Comparison of ENCODE assay signal across 8 cellular contexts in genomic region chrX:10156199-10157031, GRCh38. TPM values are rescaled to one million over a fixed set of nuclear protein-coding genes. Genes with fewer than 3 reads are reported as not detected.
A peak's percentile ranks its signal among the peaks of the same experiment; 100 is the strongest.
DNase-seq lines count a peak whose midpoint lies in the region; ATAC-seq, FAIRE-seq and TF ChIP-seq lines count a peak whose summit lies in the region.

TSS of gene CLCN4 (plus strand) at chrX:10156975. CDS start at chrX:10185033, 28,058 bp downstream.

- peak within 1 kb of the TSS; percentile 94 for H3K4me2 ChIP-seq in OCI-LY3 (ENCODE audit: low read length)
- peak within 1 kb of the TSS; percentile 80 for H3K4me2 ChIP-seq in HepG2 (ENCODE audit: low read depth, low read length)

- H3K9me3 ChIP-seq in OCI-LY3 (ENCODE audit: insufficient read depth, low read length), result no peaks in the 10 kb centered on the region
- H3K9me3 ChIP-seq in HepG2 (ENCODE audit: low read length), result no peaks in the 10 kb centered on the region

- TF ChIP-seq POLR2A in HepG2 (IDR thresholded peaks at IDR 0.05; ENCODE audit: insufficient read depth in 1 of 2, low read depth in 2 of 2, low read length in 2 of 2), result peak; percentile 74 to 76

- 6% methylated on average over 5 of the region's 27 CpGs for WGBS in HepG2 (ENCODE audit: low lambda C conversion rate)

- peak within 1 kb of the TSS; percentile 39 for H3K9ac ChIP-seq in OCI-LY3 (ENCODE audit: low read length)
- H3K9ac ChIP-seq in HepG2 (ENCODE audit: insufficient read depth, low read depth, low read length), result peak within 1 kb of the TSS; percentile 75

- TF ChIP-seq EP300 in HepG2 (IDR thresholded peaks at IDR 0.05; ENCODE audit: low read depth in 2 of 2, low read length in 2 of 2) (no peak), HepG2 (CRISPR knock-in tag; IDR thresholded peaks at IDR 0.05; ENCODE audit: borderline replicate concordance) (no peak)

- H2AFZ ChIP-seq in OCI-LY3 (ENCODE audit: low read depth, low read length), result peak within 1 kb of the TSS; percentile 92
- H2AFZ ChIP-seq in HepG2 (ENCODE audit: low read length), result peak within 1 kb of the TSS; percentile 83

- peaks cover 18% of the 10 kb centered on the region for H3K4me1 ChIP-seq in OCI-LY3 (ENCODE audit: low read length)
- peaks cover 30% of the 10 kb centered on the region for H3K4me1 ChIP-seq in HepG2 (ENCODE audit: insufficient read depth, low read length)

- TSS peak; percentile 88 for BruUV-seq in HepG2 (replicated peaks; lab: Mats Ljungman, UMichigan)

- TF ChIP-seq CTCF in OCI-LY3 (IDR thresholded peaks at IDR 0.05; ENCODE audit: low read depth, low read length) (no peak), HepG2 (CRISPR knock-in tag; IDR thresholded peaks at IDR 0.05) (no peak)

- H3K79me2 ChIP-seq in OCI-LY3 (ENCODE audit: low read length) (no peaks in the 10 kb centered on the region), HepG2 (ENCODE audit: insufficient read depth, low read length) (no peaks in the 10 kb centered on the region)

- peaks cover 53% of the 10 kb centered on the region for H3K27me3 ChIP-seq in OCI-LY3 (ENCODE audit: low read depth, low read length)
- no peaks in the 10 kb centered on the region for H3K27me3 ChIP-seq in HepG2 (ENCODE audit: control insufficient read depth in 1 of 2, insufficient read depth in 2 of 2, low read length in 2 of 2)

- H3K36me3 ChIP-seq in OCI-LY3 (replicated peaks; ENCODE audit: low read depth, low read length) (no peaks in the 10 kb centered on the region), HepG2 (replicated peaks in 1 of 2; ENCODE audit: control insufficient read depth in 1 of 2, insufficient read depth in 2 of 2, low read length in 2 of 2) (no peaks in the 10 kb centered on the region)

- peak; percentile 57 for DNase-seq in dermis blood vessel endothelial cell
- DNase-seq in HepG2 (ENCODE audit: low spot score), result peak; percentile 67
- DNase-seq in stromal cell of bone marrow (ENCODE audit: low read depth), result peak; percentile 26
- DNase-seq in NCI-H2171 (lab: John Stamatoyannopoulos, UW), result no peak
- DNase-seq in GM19238 (ENCODE audit: insufficient read length, low spot score), result no peak

- ATAC-seq in GM18870 (IDR thresholded peaks at IDR 0.05; ENCODE audit: unreplicated experiment), result peak; percentile 63
- peak; percentile 48 for ATAC-seq in HG03378 (IDR thresholded peaks at IDR 0.05; ENCODE audit: unreplicated experiment)
- ATAC-seq in HepG2, result peak; percentile 99

- intact Hi-C loops in HepG2 (cut with micrococcal nuclease; ENCODE audit: unreplicated experiment), result no loop called here

- H3K27ac ChIP-seq in OCI-LY3 (ENCODE audit: low read length), result no peak within 1 kb of the TSS
- H3K27ac ChIP-seq in HepG2 (ENCODE audit: extremely low read length, insufficient read depth, low read length), result peak within 1 kb of the TSS; percentile 85

- CTCF ChIA-PET in HepG2 (lab: Yijun Ruan, JAX; ENCODE audit: low intra/inter-chr PET ratio, low total read pairs), result interaction anchor here (2.4 kb wide), 1 partner anchor 37 kb away, joined by 11 read pairs; no protein-coding TSS in a partner anchor

- peak; percentile 65 for FAIRE-seq in HepG2 (lab: Jason Lieb, UNC)

- H3K4me3 ChIP-seq in OCI-LY3 (ENCODE audit: low read length) (peak within 1 kb of the TSS; percentile 77), HepG2 (replicated peaks in 1 of 3; ENCODE audit: insufficient read depth in 1 of 3, low read depth in 2 of 3, low read length in 3 of 3) (peak within 1 kb of the TSS; percentile 62 to 70 (median 66))

- in situ Hi-C loops in HepG2 (cut with HindIII; ENCODE audit: extremely low pct_ligation_motif_present, low pct_unique_long_range_greater_than_20kb), result no loop called here

- no peaks in the 10 kb centered on the region for H4K20me1 ChIP-seq in OCI-LY3 (ENCODE audit: insufficient read depth, low read length)
- no peaks in the 10 kb centered on the region for H4K20me1 ChIP-seq in HepG2 (ENCODE audit: insufficient read depth, low read length)

- no peak for TF ChIP-seq RAD21 in HepG2 (CRISPR knock-in tag; IDR thresholded peaks at IDR 0.05)

- POLR2A ChIA-PET in HepG2 (lab: Yijun Ruan, JAX), result interaction anchor here (0.6 to 1.6 kb wide), 5 partner anchors 13 to 836 kb away, joined by 3 to 15 read pairs (median 4); no protein-coding TSS in a partner anchor

TF ChIP-seq in HepG2, 621 proteins besides CTCF, POLR2A, EP300 and RAD21 (continues in another document):
- TF ChIP-seq ZNF30 (CRISPR knock-in tag; IDR thresholded peaks at IDR 0.05), result no peak
- TF ChIP-seq CBX1 (IDR thresholded peaks at IDR 0.05; ENCODE audit: low read depth), result no peak
- no peak for TF ChIP-seq ZNF317 (CRISPR knock-in tag; IDR thresholded peaks at IDR 0.05)
- TF ChIP-seq XBP1 (CRISPR knock-in tag; IDR thresholded peaks at IDR 0.05), result no peak
- TF ChIP-seq CAMTA2 (CRISPR knock-in tag; IDR thresholded peaks at IDR 0.05; ENCODE audit: borderline replicate concordance), result no peak
- TF ChIP-seq SMAD1 (CRISPR knock-in tag; IDR thresholded peaks at IDR 0.05; ENCODE audit: borderline replicate concordance, low read depth), result no peak
- peak; percentile 38; the same call in 1 of the 2 replicates for TF ChIP-seq ZNF770 (CRISPR knock-in tag; IDR thresholded peaks at IDR 0.05)
- TF ChIP-seq SALL1 (CRISPR knock-in tag; IDR thresholded peaks at IDR 0.05), result peak; percentile 48
- no peak for TF ChIP-seq GTF3A (CRISPR knock-in tag; conservative IDR thresholded peaks at IDR 0.05)
- no peak for TF ChIP-seq ZNF710 (CRISPR knock-in tag; IDR thresholded peaks at IDR 0.05; ENCODE audit: borderline replicate concordance)
- no peak for TF ChIP-seq RFXANK (CRISPR knock-in tag; IDR thresholded peaks at IDR 0.05)
- peak; percentile 44; the same call in 1 of the 2 replicates for TF ChIP-seq MED1 (CRISPR knock-in tag; IDR thresholded peaks at IDR 0.05)
- TF ChIP-seq GTF2F1 (IDR thresholded peaks at IDR 0.05; ENCODE audit: low read length), result no peak
- 0 out of 2 replicates have a peak, but pooled peaks have one; percentile 64 for TF ChIP-seq HNRNPL (IDR thresholded peaks at IDR 0.05; ENCODE audit: low read depth, low read length)

RNA-seq across cellular contexts. Expression of gene CLCN4, which starts in this region (rescaled TPM):
- total RNA-seq in dermis blood vessel endothelial cell (6.5 and 9.6 TPM in 2 replicates), HepG2 (2016; rRNA removed; fragmentation: Illumina TruSeq; extraction: Trizol) (2.5 and 2.6 TPM in 2 replicates)
- total RNA-seq in HepG2 (2016; cell fraction: cytosol; rRNA removed; fragmentation: Illumina TruSeq; extraction: Trizol; ENCODE audit: low read depth), result 0.53 and 0.81 TPM in 2 replicates
- 2.4 and 2.7 TPM in 2 replicates for total RNA-seq in HepG2 (2016; cell fraction: insoluble cytoplasmic fraction; rRNA removed; fragmentation: Illumina TruSeq; extraction: Trizol)
- total RNA-seq in HepG2 (2016; cell fraction: membrane; rRNA removed; fragmentation: Illumina TruSeq; extraction: Trizol), result 1.00 and 1.1 TPM in 2 replicates
- total RNA-seq in HepG2 (2016; cell fraction: nucleus; rRNA removed; fragmentation: Illumina TruSeq; extraction: Trizol), result 2.7 and 3.0 TPM in 2 replicates
- 1.8 and 1.9 TPM in 2 replicates for polyA plus RNA-seq in HepG2 (2011; rRNA removed)
- polyA plus RNA-seq in HepG2 (2011; cell fraction: cytosol; rRNA removed), result 2.3 and 2.4 TPM in 2 replicates
- polyA plus RNA-seq in HepG2 (2011; cell fraction: nucleus; rRNA removed), result 1.2 and 1.9 TPM in 2 replicates
- 1.6 and 1.9 TPM in 2 replicates for polyA plus RNA-seq in HepG2 (2012)
- 0.17 and 0.18 TPM in 2 replicates for polyA plus RNA-seq in HepG2 (2016; cell fraction: cytosol; fragmentation: Illumina TruSeq; extraction: Trizol; ENCODE audit: low read depth)
- 1.6 and 1.7 TPM in 2 replicates for polyA plus RNA-seq in HepG2 (2016; cell fraction: insoluble cytoplasmic fraction; fragmentation: Illumina TruSeq; extraction: Trizol; ENCODE audit: low read depth)
- 0.66 and 0.90 TPM in 2 replicates for polyA plus RNA-seq in HepG2 (2016; cell fraction: membrane; fragmentation: Illumina TruSeq; extraction: Trizol; ENCODE audit: low read depth)
- 2.5 and 2.8 TPM in 2 replicates for polyA plus RNA-seq in HepG2 (2016; cell fraction: nucleus; fragmentation: Illumina TruSeq; extraction: Trizol; ENCODE audit: insufficient read depth, low read depth)
- polyA minus RNA-seq in HepG2 (2011; rRNA and poly(A)+ RNA removed; ENCODE audit: low replicate concordance), result 1.7 and 8.7 TPM in 2 replicates
- polyA minus RNA-seq in HepG2 (2011; cell fraction: cytosol; rRNA and poly(A)+ RNA removed), result 3.8 and 5.8 TPM in 2 replicates
- 2.8 and 3.4 TPM in 2 replicates for polyA minus RNA-seq in HepG2 (2011; cell fraction: nucleus; rRNA and poly(A)+ RNA removed)

Comparison
In these comparisons a context has a peak if more than half of its experiments do, and no peak if none do; other contexts are left out.
1. ATAC-seq: peak in every context shown above with its lines; median percentile 99 in HepG2; 63 in GM18870; 48 in HG03378.
2. DNase-seq: peak in dermis blood vessel endothelial cell (single experiment), HepG2 (single experiment) and stromal cell of bone marrow (single experiment); none in NCI-H2171 (single experiment) and GM19238 (single experiment).